In genomic region chr15:80596521-80596976, GRCh38 we compare ENCODE assay signal across 19 cellular contexts.
DNase-seq lines count a peak whose midpoint lies in the region; ATAC-seq, FAIRE-seq and TF ChIP-seq lines count a peak whose summit lies in the region.
"Had no signal": no experiment of that assay in that cellular context is flagged by ENCODE, and none has a peak within 500 bp of the region (broad histone marks: within the 10 kb centered on the region; RNA-seq: fewer than 3 reads in every experiment).

No MANE protein-coding gene starts in this region.

- H3K4me1 ChIP-seq in HepG2 (ENCODE audit: insufficient read depth, low read length) (peaks cover 42% of the 10 kb centered on the region), right lobe of liver (no peaks in the 10 kb centered on the region), colonic mucosa (no peaks in the 10 kb centered on the region), transverse colon (peaks cover 0 to 7% (median 2%) of the 10 kb centered on the region in 4 donors)
- H3K4me1 ChIP-seq: ascending aorta had no signal

- POLR2A ChIA-PET in HepG2 (lab: Yijun Ruan, JAX): interaction anchor here (0.8 to 2.1 kb wide), 5 partner anchors 9 to 183 kb away, joined by 3 to 10 read pairs (median 4); partner anchors contain the start of genes ABHD17C and CEMIP

- peak overlapping the region; percentile 37; the same call in 1 of the 2 replicates for H3K4me2 ChIP-seq in HepG2 (ENCODE audit: low read depth, low read length)

- no peak for TF ChIP-seq RAD21 in HepG2 (CRISPR knock-in tag; IDR thresholded peaks at IDR 0.05)

- DNase-seq in HepG2 (ENCODE audit: low spot score) (peak; percentile 83), right lobe of liver (no peak), colonic mucosa (peak; percentile 54), left ventricle myocardium superior (no peak), transverse colon (peak; percentile 33), NCI-H748 treated with DMSO at 0.1 percent for 48 hours (lab: John Stamatoyannopoulos, UW) (no peak), GOT3 (lab: John Stamatoyannopoulos, UW) (no peak)
- DNase-seq: activated CD8-positive, alpha-beta T cell treated with anti-CD3 and anti-CD28 coated beads for 36 hours; activated naive CD4-positive, alpha-beta T cell treated with anti-CD3 and anti-CD28 coated beads, Interleukin-2, amount 10 ng/mL, durations not matched to agents 7 days and 5 days; activated T-cell treated with anti-CD3 and anti-CD28 coated beads, Interleukin-2, amount 50 U/mL, for 24 hours; KG1; NCI-H1092; NCI-H524 had no signal

- no peak overlapping the region for H3K4me3 ChIP-seq in HepG2 (replicated peaks in 1 of 3; ENCODE audit: insufficient read depth in 1 of 3, low read depth in 2 of 3, low read length in 3 of 3)
- H3K4me3 ChIP-seq in right lobe of liver: no peak overlapping the region
- no peak overlapping the region for H3K4me3 ChIP-seq in colonic mucosa
- no peak overlapping the region for H3K4me3 ChIP-seq in transverse colon
- H3K4me3 ChIP-seq: ascending aorta; BLaER1 treated with 17β-estradiol and CSF1 and Interleukin-3, amounts not matched to agents 10 nM and 100 nM had no signal

- peak; percentile 30 for FAIRE-seq in HepG2 (lab: Jason Lieb, UNC)
- FAIRE-seq: frontal cortex, GM12892 had no signal

- TF ChIP-seq POLR2A in HepG2 (IDR thresholded peaks at IDR 0.05; ENCODE audit: insufficient read depth in 1 of 2, low read depth in 2 of 2, low read length in 2 of 2): no peak
- no peak for TF ChIP-seq POLR2A in right lobe of liver (IDR thresholded peaks at IDR 0.05)
- no peak for TF ChIP-seq POLR2A in transverse colon (IDR thresholded peaks at IDR 0.05)

- no peaks in the 10 kb centered on the region for H3K79me2 ChIP-seq in HepG2 (ENCODE audit: insufficient read depth, low read length)

- no peak overlapping the region for H3K9ac ChIP-seq in HepG2 (ENCODE audit: insufficient read depth, low read depth, low read length)
- H3K9ac ChIP-seq in colonic mucosa (ENCODE audit: low read depth in 2 of 2, low read length in 2 of 2): no peak overlapping the region
- H3K9ac ChIP-seq: BLaER1 treated with 17β-estradiol and CSF1 and Interleukin-3, amounts not matched to agents 10 nM and 100 nM had no signal

- no peak for TF ChIP-seq CTCF in HepG2 (CRISPR knock-in tag; IDR thresholded peaks at IDR 0.05)
- TF ChIP-seq CTCF in right lobe of liver (IDR thresholded peaks at IDR 0.05): no peak
- no peak for TF ChIP-seq CTCF in colonic mucosa (IDR thresholded peaks at IDR 0.05)
- no peak for TF ChIP-seq CTCF in transverse colon (IDR thresholded peaks at IDR 0.05)

- H3K36me3 ChIP-seq in HepG2 (replicated peaks in 1 of 2; ENCODE audit: control insufficient read depth in 1 of 2, insufficient read depth in 2 of 2, low read length in 2 of 2) (no peaks in the 10 kb centered on the region), right lobe of liver (no peaks in the 10 kb centered on the region), colonic mucosa (no peaks in the 10 kb centered on the region), transverse colon (no peaks in the 10 kb centered on the region)
- H3K36me3 ChIP-seq: ascending aorta, neutrophil had no signal

- CTCF ChIA-PET in HepG2 (lab: Yijun Ruan, JAX; ENCODE audit: low intra/inter-chr PET ratio, low total read pairs): no interaction called here

- H3K27me3 ChIP-seq in HepG2 (ENCODE audit: control insufficient read depth in 1 of 2, insufficient read depth in 2 of 2, low read length in 2 of 2) (no peaks in the 10 kb centered on the region), right lobe of liver (no peaks in the 10 kb centered on the region), colonic mucosa (no peaks in the 10 kb centered on the region), transverse colon (no peaks in the 10 kb centered on the region)
- H3K27me3 ChIP-seq: ascending aorta; BLaER1 treated with 17β-estradiol and CSF1 and Interleukin-3, amounts not matched to agents 10 nM and 100 nM had no signal

- WGBS in HepG2 (ENCODE audit: low lambda C conversion rate): 13% methylated on average over 5 of the region's 7 CpGs
- WGBS in right lobe of liver (ENCODE audit: insufficient coverage, low coverage, low lambda C conversion rate, missing lambda C conversion rate): 83% methylated on average over 1 of the region's 7 CpGs
- WGBS in transverse colon (ENCODE audit: low coverage in 1 of 2), 2 donors: 72 to 100% methylated on average over 1 to 7 of the region's 7 CpGs

- TF ChIP-seq EP300 in HepG2 (IDR thresholded peaks at IDR 0.05; ENCODE audit: low read depth in 2 of 2, low read length in 2 of 2) (peak in 1 of 2 experiments; percentile 74; a peak in 1 of 4 replicates), HepG2 (CRISPR knock-in tag; IDR thresholded peaks at IDR 0.05; ENCODE audit: borderline replicate concordance) (no peak), transverse colon (IDR thresholded peaks at IDR 0.05; ENCODE audit: low read depth) (no peak)

- no TSS peak for BruUV-seq in HepG2 (replicated peaks; lab: Mats Ljungman, UMichigan)

- no peaks in the 10 kb centered on the region for H3K9me3 ChIP-seq in HepG2 (ENCODE audit: low read length)
- H3K9me3 ChIP-seq in right lobe of liver: no peaks in the 10 kb centered on the region
- no peaks in the 10 kb centered on the region for H3K9me3 ChIP-seq in colonic mucosa
- no peaks in the 10 kb centered on the region for H3K9me3 ChIP-seq in transverse colon
- H3K9me3 ChIP-seq: neutrophil had no signal

- no peak overlapping the region for H2AFZ ChIP-seq in HepG2 (ENCODE audit: low read length)

- ATAC-seq in HepG2: peak; percentile 85
- no peak for ATAC-seq in right lobe of liver
- ATAC-seq in left ventricle myocardium superior: peak; percentile 79
- ATAC-seq in GM21515 (IDR thresholded peaks at IDR 0.05; ENCODE audit: unreplicated experiment): no peak
- ATAC-seq: activated CD8-positive, alpha-beta T cell treated with anti-CD3 and anti-CD28 coated beads for 36 hours had no signal

- intact Hi-C loops in HepG2 (cut with micrococcal nuclease; ENCODE audit: unreplicated experiment): no loop called here
- intact Hi-C loops in right lobe of liver (cut with DNase I): no loop called here
- intact Hi-C loops in colonic mucosa (cut with DNase I): no loop called here
- intact Hi-C loops in left ventricle myocardium superior (cut with micrococcal nuclease): no loop called here
- intact Hi-C loops in transverse colon (cut with DNase I; ENCODE audit: low total_unique reads): no loop called here

- H3K27ac ChIP-seq in HepG2 (ENCODE audit: extremely low read length, insufficient read depth, low read length) (no peak overlapping the region), right lobe of liver (no peak overlapping the region), colonic mucosa (no peak overlapping the region), transverse colon (no peak overlapping the region)
- H3K27ac ChIP-seq: ascending aorta; BLaER1 treated with 17β-estradiol and CSF1 and Interleukin-3, amounts not matched to agents 10 nM and 100 nM; neutrophil had no signal

- no peaks in the 10 kb centered on the region for H4K20me1 ChIP-seq in HepG2 (ENCODE audit: insufficient read depth, low read length)
- H4K20me1 ChIP-seq: BLaER1 treated with 17β-estradiol and CSF1 and Interleukin-3, amounts not matched to agents 10 nM and 100 nM had no signal

- in situ Hi-C loops in HepG2 (cut with HindIII; ENCODE audit: extremely low pct_ligation_motif_present, low pct_unique_long_range_greater_than_20kb): no loop called here
- in situ Hi-C loops in transverse colon (cut with MboI; ENCODE audit: low pct_ligation_motif_present in 1 of 4, low pct_unique_long_range_greater_than_20kb in 1 of 4, low sequenced_read_pairs in 3 of 4): no loop called here

TF ChIP-seq in HepG2, 621 proteins besides CTCF, POLR2A, EP300 and RAD21 (continues in another document):
- TF ChIP-seq, protein P1, sequence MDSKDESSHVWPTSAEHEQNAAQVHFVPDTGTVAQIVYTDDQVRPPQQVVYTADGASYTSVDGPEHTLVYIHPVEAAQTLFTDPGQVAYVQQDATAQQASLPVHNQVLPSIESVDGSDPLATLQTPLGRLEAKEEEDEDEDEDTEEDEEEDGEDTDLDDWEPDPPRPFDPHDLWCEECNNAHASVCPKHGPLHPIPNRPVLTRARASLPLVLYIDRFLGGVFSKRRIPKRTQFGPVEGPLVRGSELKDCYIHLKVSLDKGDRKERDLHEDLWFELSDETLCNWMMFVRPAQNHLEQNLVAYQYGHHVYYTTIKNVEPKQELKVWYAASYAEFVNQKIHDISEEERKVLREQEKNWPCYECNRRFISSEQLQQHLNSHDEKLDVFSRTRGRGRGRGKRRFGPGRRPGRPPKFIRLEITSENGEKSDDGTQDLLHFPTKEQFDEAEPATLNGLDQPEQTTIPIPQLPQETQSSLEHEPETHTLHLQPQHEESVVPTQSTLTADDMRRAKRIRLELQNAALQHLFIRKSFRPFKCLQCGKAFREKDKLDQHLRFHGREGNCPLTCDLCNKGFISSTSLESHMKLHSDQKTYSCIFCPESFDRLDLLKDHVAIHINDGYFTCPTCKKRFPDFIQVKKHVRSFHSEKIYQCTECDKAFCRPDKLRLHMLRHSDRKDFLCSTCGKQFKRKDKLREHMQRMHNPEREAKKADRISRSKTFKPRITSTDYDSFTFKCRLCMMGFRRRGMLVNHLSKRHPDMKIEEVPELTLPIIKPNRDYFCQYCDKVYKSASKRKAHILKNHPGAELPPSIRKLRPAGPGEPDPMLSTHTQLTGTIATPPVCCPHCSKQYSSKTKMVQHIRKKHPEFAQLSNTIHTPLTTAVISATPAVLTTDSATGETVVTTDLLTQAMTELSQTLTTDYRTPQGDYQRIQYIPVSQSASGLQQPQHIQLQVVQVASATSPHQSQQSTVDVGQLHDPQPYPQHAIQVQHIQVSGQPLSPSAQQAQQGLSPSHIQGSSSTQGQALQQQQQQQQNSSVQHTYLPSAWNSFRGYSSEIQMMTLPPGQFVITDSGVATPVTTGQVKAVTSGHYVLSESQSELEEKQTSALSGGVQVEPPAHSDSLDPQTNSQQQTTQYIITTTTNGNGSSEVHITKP (CRISPR knock-in tag; IDR thresholded peaks at IDR 0.05; ENCODE audit: low read depth): 0 out of 2 replicates have a peak, but pooled peaks have one; percentile 52
- TF ChIP-seq KLF15 (CRISPR knock-in tag; IDR thresholded peaks at IDR 0.05; ENCODE audit: borderline replicate concordance) (no peak), ZNF282 (IDR thresholded peaks at IDR 0.05; ENCODE audit: partially characterized antibody) (no peak), HNF4A (CRISPR knock-in tag; IDR thresholded peaks at IDR 0.05) (peak; percentile 66), TEAD3 (CRISPR knock-in tag; optimal IDR thresholded peaks at IDR 0.05; ENCODE audit: borderline replicate concordance) (peak; percentile 41), NBN (conservative IDR thresholded peaks at IDR 0.05) (no peak), ZSCAN30 (CRISPR knock-in tag; IDR thresholded peaks at IDR 0.05) (no peak), ZNF564 (CRISPR knock-in tag; IDR thresholded peaks at IDR 0.05) (no peak), ZNF264 (CRISPR knock-in tag; IDR thresholded peaks at IDR 0.05) (no peak), RXRA (CRISPR knock-in tag; IDR thresholded peaks at IDR 0.05) (peak; percentile 73; the same call in 1 of the 2 replicates)
- TF ChIP-seq, protein P2, sequence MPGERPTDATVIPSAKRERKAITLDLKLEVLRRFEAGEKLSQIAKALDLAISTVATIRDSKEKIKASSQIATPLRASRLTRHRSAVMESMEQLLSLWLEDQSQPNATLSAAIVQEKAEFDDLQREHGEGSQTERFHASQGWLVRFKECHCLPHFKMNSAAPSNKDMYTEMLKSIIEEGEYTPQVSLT (CRISPR knock-in tag; IDR thresholded peaks at IDR 0.05; ENCODE audit: borderline replicate concordance, low read depth): no peak

Comparison
In these comparisons a context has a peak if more than half of its experiments do, and no peak if none do; other contexts are left out.
1. ATAC-seq: peak in HepG2 (single experiment) and left ventricle myocardium superior (single experiment); none in right lobe of liver (0 of 4) and GM21515 (single experiment).
2. DNase-seq: peak in HepG2 (single experiment), colonic mucosa (single experiment) and transverse colon (single experiment); none in right lobe of liver (0 of 3), left ventricle myocardium superior (single experiment), NCI-H748 treated with DMSO at 0.1 percent for 48 hours (single experiment) and GOT3 (single experiment).